Comparison of ENCODE assay signal across 9 cellular contexts in genomic region chr18:31555971-31556747, GRCh38. TPM values are rescaled to one million over a fixed set of nuclear protein-coding genes. Genes with fewer than 3 reads are reported as not detected.
A peak's percentile ranks its signal among the peaks of the same experiment; 100 is the strongest.
DNase-seq lines count a peak whose midpoint lies in the region; ATAC-seq and TF ChIP-seq lines count a peak whose summit lies in the region.
"Had no signal": no experiment of that assay in that cellular context is flagged by ENCODE, and none has a peak within 500 bp of the region (broad histone marks: within the 10 kb centered on the region; RNA-seq: fewer than 3 reads in every experiment).

No MANE protein-coding gene starts in this region.

- no peaks in the 10 kb centered on the region for H3K4me1 ChIP-seq in skeletal muscle satellite cell (ENCODE audit: control insufficient read depth, insufficient read depth, low read length)

- H3K9ac ChIP-seq in skeletal muscle satellite cell (ENCODE audit: low read depth, low read length): no peak overlapping the region

- ATAC-seq in GM18870 (IDR thresholded peaks at IDR 0.05; ENCODE audit: unreplicated experiment) (peak; percentile 67), HG03520 (IDR thresholded peaks at IDR 0.05; ENCODE audit: unreplicated experiment) (peak; percentile 70), GM21737 (IDR thresholded peaks at IDR 0.05; ENCODE audit: unreplicated experiment) (no peak)

- TF ChIP-seq CTCF in astrocyte of the spinal cord (IDR thresholded peaks at IDR 0.05; ENCODE audit: low read depth, low read length): peak; percentile 67

- no peaks in the 10 kb centered on the region for H3K9me3 ChIP-seq in skeletal muscle satellite cell (replicated peaks; ENCODE audit: low read length)

- no peaks in the 10 kb centered on the region for H3K36me3 ChIP-seq in skeletal muscle satellite cell (ENCODE audit: insufficient read depth, low read length)

- no peaks in the 10 kb centered on the region for H3K27me3 ChIP-seq in skeletal muscle satellite cell (ENCODE audit: control insufficient read depth, insufficient read depth, low read length)

- peak; percentile 50 for DNase-seq in Caki2 (ENCODE audit: low read depth)
- peak; percentile 72 for DNase-seq in NOMO-1 treated with DMSO at 0.1 percent for 48 hours (lab: John Stamatoyannopoulos, UW; ENCODE audit: unreplicated experiment)
- DNase-seq in astrocyte of the spinal cord (ENCODE audit: low read depth, low spot score): peak; percentile 80
- DNase-seq in hippocampal formation (lab: John Stamatoyannopoulos, UW): peak; percentile 26 to 52

- peak overlapping the region; percentile 42 for H3K4me2 ChIP-seq in skeletal muscle satellite cell (ENCODE audit: low read length)

- in situ Hi-C loops in Caki2 (cut with HindIII; ENCODE audit: low pct_unique_long_range_greater_than_20kb, low sequenced_read_pairs): no loop called here
- in situ Hi-C loops in astrocyte of the spinal cord (cut with HindIII; ENCODE audit: low sequenced_read_pairs): no loop called here

- H3K4me3 ChIP-seq in astrocyte of the spinal cord (ENCODE audit: low read depth, low read length): no peak overlapping the region
- H3K4me3 ChIP-seq in skeletal muscle satellite cell (ENCODE audit: low read length): no peak overlapping the region

RNA-seq across cellular contexts. Expression of gene TTR, which starts 35.5 kb away (rescaled TPM):
- total RNA-seq in Caki2 (2014; rRNA removed; shearing (Covaris generic); ENCODE audit: low replicate concordance): not detected in 2 replicates
- not detected in 2 replicates for total RNA-seq in skeletal muscle satellite cell (2012; rRNA removed)
- total RNA-seq: urinary bladder had no signal

RNA-seq across cellular contexts. Expression of gene DSG2, which starts 58.2 kb away (rescaled TPM):
- total RNA-seq in Caki2 (2014; rRNA removed; shearing (Covaris generic); ENCODE audit: low replicate concordance): 40.9 and 42.9 TPM in 2 replicates
- 10.4 and 12.7 TPM in 2 replicates for total RNA-seq in skeletal muscle satellite cell (2012; rRNA removed)
